Comparison of ENCODE assay signal across 27 cellular contexts in the genomic region with DNA sequence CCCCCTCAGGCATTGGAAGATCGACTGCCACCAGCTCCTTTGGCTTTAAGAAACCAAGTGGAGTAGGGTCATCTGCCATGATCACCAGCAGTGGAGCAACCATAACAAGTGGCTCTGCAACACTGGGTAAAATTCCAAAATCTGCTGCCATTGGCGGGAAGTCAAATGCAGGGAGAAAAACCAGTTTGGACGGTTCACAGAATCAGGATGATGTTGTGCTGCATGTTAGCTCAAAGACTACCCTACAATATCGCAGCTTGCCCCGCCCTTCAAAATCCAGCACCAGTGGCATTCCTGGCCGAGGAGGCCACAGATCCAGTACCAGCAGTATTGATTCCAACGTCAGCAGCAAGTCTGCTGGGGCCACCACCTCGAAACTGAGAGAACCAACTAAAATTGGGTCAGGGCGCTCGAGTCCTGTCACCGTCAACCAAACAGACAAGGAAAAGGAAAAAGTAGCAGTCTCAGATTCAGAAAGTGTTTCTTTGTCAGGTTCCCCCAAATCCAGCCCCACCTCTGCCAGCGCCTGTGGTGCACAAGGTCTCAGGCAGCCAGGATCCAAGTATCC.
A peak's percentile ranks its signal among the peaks of the same experiment; 100 is the strongest.
DNase-seq lines count a peak whose midpoint lies in the region; ATAC-seq, FAIRE-seq and TF ChIP-seq lines count a peak whose summit lies in the region.
"Had no signal": no experiment of that assay in that cellular context is flagged by ENCODE, and none has a peak within 500 bp of the region (broad histone marks: within the 10 kb centered on the region; RNA-seq: fewer than 3 reads in every experiment).

No MANE protein-coding gene starts in this region.

- WGBS in prostate gland, result 73% methylated on average over 12 of the region's 12 CpGs

- intact Hi-C loops in prostate gland (cut with DNase I), result loop anchor here (10.0 kb wide), 1 partner anchor 115 kb away; no protein-coding TSS in a partner anchor

- no peak overlapping the region for H3K4me3 Mint-ChIP-seq in activated T-helper 17 cell treated with anti-CD3 and anti-CD28 coated beads, Interleukin-2, amount 50 U/mL, for 72 hours
- no peak overlapping the region for H3K4me3 Mint-ChIP-seq in type B pancreatic cell
- H3K4me3 Mint-ChIP-seq: GM23338, HFFc6 had no signal

- DNase-seq in SIG-M5 treated with dmso at 0.1 percent for 504 hours (lab: John Stamatoyannopoulos, UW; ENCODE audit: unreplicated experiment), result peak; percentile 22
- no peak for DNase-seq in SIG-M5 (lab: John Stamatoyannopoulos, UW)
- DNase-seq in bronchial epithelial cell (ENCODE audit: low read depth), result peak; percentile 16
- DNase-seq in foreskin keratinocyte, result no peak
- peak; percentile 39 for DNase-seq in prostate gland (ENCODE audit: low spot score)
- DNase-seq in NCI-H82 treated with DMSO at 0.1 percent for 48 hours (lab: John Stamatoyannopoulos, UW; ENCODE audit: unreplicated experiment), result no peak
- no peak for DNase-seq in type B pancreatic cell (ENCODE audit: extremely low spot score, unreplicated experiment)
- DNase-seq: ACHN; BE2C; DMS153; DND-41; HFFc6; NCI-H1092 treated with DMSO at 0.1 percent for 48 hours; NCI-H1436; NCI-H187; NCI-H2107; NCI-H524 treated with DMSO at 0.1 percent for 48 hours; NCI-H774; NK-92 treated with Interleukin-12 subunit alpha and Interleukin-12 subunit beta, amount 100 ng/mL, for 24 hours; SHP77 had no signal

- H3K36me3 ChIP-seq in bronchial epithelial cell (ENCODE audit: control insufficient read depth, insufficient read depth, low read length) (no peaks in the 10 kb centered on the region), prostate gland (no peaks in the 10 kb centered on the region)
- H3K36me3 ChIP-seq: BE2C, HAP-1 had no signal

- H3K27ac ChIP-seq in foreskin keratinocyte, result no peak overlapping the region
- H3K27ac ChIP-seq in prostate gland, result no peak overlapping the region
- H3K27ac ChIP-seq: 22Rv1, HL-60, RWPE1, SK-N-MC had no signal

- no peaks in the 10 kb centered on the region for H3K27me3 Mint-ChIP-seq in activated T-helper 17 cell treated with anti-CD3 and anti-CD28 coated beads, Interleukin-2, amount 50 U/mL, for 72 hours
- H3K27me3 Mint-ChIP-seq in type B pancreatic cell, result no peaks in the 10 kb centered on the region

- no peaks in the 10 kb centered on the region for H3K36me3 Mint-ChIP-seq in activated T-helper 17 cell treated with anti-CD3 and anti-CD28 coated beads, Interleukin-2, amount 50 U/mL, for 72 hours (ENCODE audit: low read depth)
- no peaks in the 10 kb centered on the region for H3K36me3 Mint-ChIP-seq in type B pancreatic cell

- no peak overlapping the region for H3K27ac Mint-ChIP-seq in activated T-helper 17 cell treated with anti-CD3 and anti-CD28 coated beads, Interleukin-2, amount 50 U/mL, for 72 hours
- H3K27ac Mint-ChIP-seq in type B pancreatic cell, result no peak overlapping the region
- H3K27ac Mint-ChIP-seq: GM23338 had no signal

- peaks cover 4% of the 10 kb centered on the region for H3K9me3 Mint-ChIP-seq in activated T-helper 17 cell treated with anti-CD3 and anti-CD28 coated beads, Interleukin-2, amount 50 U/mL, for 72 hours
- peaks cover under 1% of the 10 kb centered on the region for H3K9me3 Mint-ChIP-seq in type B pancreatic cell
- H3K9me3 Mint-ChIP-seq: HFFc6 had no signal

- H3K4me3 ChIP-seq in bronchial epithelial cell (ENCODE audit: low read depth, low read length) (no peak overlapping the region), prostate gland (no peak overlapping the region)
- H3K4me3 ChIP-seq: GM23338, HAP-1, SK-N-MC had no signal

- no peak for FAIRE-seq in bronchial epithelial cell (lab: Jason Lieb, UNC)

- H3K4me1 ChIP-seq in foreskin keratinocyte (no peaks in the 10 kb centered on the region), prostate gland (replicated peaks) (peaks cover 2% of the 10 kb centered on the region)
- H3K4me1 ChIP-seq: BE2C had no signal

- H3K4me1 Mint-ChIP-seq in activated T-helper 17 cell treated with anti-CD3 and anti-CD28 coated beads, Interleukin-2, amount 50 U/mL, for 72 hours, result no peaks in the 10 kb centered on the region
- H3K4me1 Mint-ChIP-seq in type B pancreatic cell (ENCODE audit: unreplicated experiment), result no peaks in the 10 kb centered on the region

- TF ChIP-seq CTCF in bronchial epithelial cell (IDR thresholded peaks at IDR 0.05; ENCODE audit: insufficient read depth, low read length, severe bottlenecking), result no peak
- TF ChIP-seq CTCF in foreskin keratinocyte (conservative IDR thresholded peaks at IDR 0.05), result no peak
- TF ChIP-seq CTCF in prostate gland (IDR thresholded peaks at IDR 0.05), result no peak
- TF ChIP-seq CTCF in type B pancreatic cell (conservative IDR thresholded peaks at IDR 0.05), result no peak

- TF ChIP-seq POLR2A in prostate gland (IDR thresholded peaks at IDR 0.05), result no peak

- no peaks in the 10 kb centered on the region for H3K9me3 ChIP-seq in prostate gland
- H3K9me3 ChIP-seq: BE2C, HAP-1 had no signal

- ATAC-seq in foreskin keratinocyte, result peak; percentile 53
- ATAC-seq in activated T-helper 17 cell treated with anti-CD3 and anti-CD28 coated beads, Interleukin-2, amount 50 U/mL, for 72 hours (replicated peaks), result no peak
- ATAC-seq: GM23338 had no signal

- H3K27me3 ChIP-seq in bronchial epithelial cell (ENCODE audit: control insufficient read depth, insufficient read depth, low read length) (no peaks in the 10 kb centered on the region), foreskin keratinocyte (no peaks in the 10 kb centered on the region), prostate gland (replicated peaks; ENCODE audit: insufficient read depth) (no peaks in the 10 kb centered on the region)

Comparison
In these comparisons a context has a peak if more than half of its experiments do, and no peak if none do; other contexts are left out.
1. DNase-seq: peak in SIG-M5 treated with dmso at 0.1 percent for 504 hours (single experiment), bronchial epithelial cell (single experiment) and prostate gland (single experiment); none in SIG-M5 (single experiment), foreskin keratinocyte (0 of 2), NCI-H82 treated with DMSO at 0.1 percent for 48 hours (single experiment) and type B pancreatic cell (single experiment).